In the genomic region with DNA sequence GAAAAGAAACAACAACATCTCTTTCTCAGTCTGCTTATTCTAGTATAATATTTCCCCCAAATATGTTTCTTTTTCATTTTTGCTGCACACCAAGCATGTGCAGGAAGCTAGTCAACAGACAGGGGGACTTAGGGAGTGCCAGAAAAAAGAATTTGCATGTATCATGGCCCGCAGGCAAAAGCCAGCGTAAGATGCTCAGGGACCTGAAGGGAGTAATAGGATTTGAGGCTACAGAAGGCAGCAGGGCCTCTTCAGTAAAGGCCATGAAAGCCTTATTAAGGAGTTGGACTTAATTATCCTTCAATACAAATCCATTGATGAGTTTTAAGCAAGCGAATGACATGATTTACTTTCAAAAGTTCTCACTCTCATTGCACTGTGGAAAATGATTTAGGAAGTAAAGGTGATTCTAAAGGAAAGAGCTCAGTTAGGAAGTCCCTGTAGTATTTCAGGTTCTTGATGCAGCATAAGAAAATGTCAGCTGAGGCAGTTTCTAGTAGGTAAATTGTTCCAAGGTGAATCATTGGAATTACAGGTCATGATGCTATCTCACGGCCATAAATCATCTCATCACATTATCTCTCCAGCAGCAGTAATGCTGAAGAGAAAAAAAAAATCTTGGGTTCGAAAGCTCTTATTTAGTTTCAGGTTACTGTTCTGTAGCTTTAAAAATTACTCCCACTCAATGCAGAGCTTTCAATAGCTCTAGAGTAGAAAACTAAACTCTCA, we compare ENCODE assay signal across 29 cellular contexts.
DNase-seq lines count a peak whose midpoint lies in the region; ATAC-seq and TF ChIP-seq lines count a peak whose summit lies in the region.
"Had no signal": no experiment of that assay in that cellular context is flagged by ENCODE, and none has a peak within 500 bp of the region (broad histone marks: within the 10 kb centered on the region; RNA-seq: fewer than 3 reads in every experiment).

No MANE protein-coding gene starts in this region.

- TF ChIP-seq CTCF in RWPE1 (conservative IDR thresholded peaks at IDR 0.05; ENCODE audit: low read depth) (no peak), foreskin keratinocyte (conservative IDR thresholded peaks at IDR 0.05) (peak; percentile 20), mesothelial cell of epicardium (IDR thresholded peaks at IDR 0.05; ENCODE audit: unreplicated experiment) (no peak)

- no peak overlapping the region for H3K4me3 Mint-ChIP-seq in mesothelial cell of epicardium
- H3K4me3 Mint-ChIP-seq: CD4-positive, alpha-beta T cell had no signal

- H3K4me1 Mint-ChIP-seq in mesothelial cell of epicardium = peaks cover 9% of the 10 kb centered on the region

- H3K36me3 Mint-ChIP-seq in mesothelial cell of epicardium = no peaks in the 10 kb centered on the region

- POLR2A ChIA-PET in RWPE1 (lab: Yijun Ruan, JAX; ENCODE audit: low non-redundant PET) = no interaction called here

- no peak overlapping the region for H3K27ac ChIP-seq in RWPE1
- peak overlapping the region; percentile 23 for H3K27ac ChIP-seq in foreskin keratinocyte
- H3K27ac ChIP-seq: BLaER1, HL-60, SJCRH30 had no signal

- H3K4me1 ChIP-seq in foreskin keratinocyte = peaks cover 13% of the 10 kb centered on the region
- H3K4me1 ChIP-seq: BLaER1, SJCRH30 had no signal

- CTCF ChIA-PET in RWPE1 (lab: Yijun Ruan, JAX) = interaction anchor here (0.7 kb wide), 1 partner anchor 1885 kb away, joined by 6 read pairs; no protein-coding TSS in a partner anchor

- ATAC-seq in foreskin keratinocyte (peak; percentile 91), GM21367 (IDR thresholded peaks at IDR 0.05; ENCODE audit: unreplicated experiment) (no peak), GM21526 (IDR thresholded peaks at IDR 0.05; ENCODE audit: low FRiP score, unreplicated experiment) (no peak), GM19463 (IDR thresholded peaks at IDR 0.05; ENCODE audit: unreplicated experiment) (no peak)
- ATAC-seq: GM12878, HepG2, K562, Panc1 had no signal

- DNase-seq in NCI-H226 (peak; percentile 60), RWPE1 (ENCODE audit: low spot score) (peak; percentile 12), foreskin keratinocyte (peak; percentile 53 to 78), mesothelial cell of epicardium (ENCODE audit: low spot score in 2 of 2, unreplicated experiment in 2 of 2) (no peak)
- DNase-seq in activated T-cell treated with anti-CD3 and anti-CD28 coated beads, Interleukin-2, amount 50 U/mL, for 48 hours = no peak
- DNase-seq: ACHN; CD4-positive, alpha-beta T cell; COR-L47; DMS 273 treated with DMSO at 0.1 percent for 48 hours; DMS79 treated with DMSO at 0.1 percent for 48 hours; GOT3; HCEC 1CT; MM.1S; NCI-H1048; NCI-H1417 treated with DMSO at 0.1 percent for 48 hours; NCI-H2029; NCI-H2171 treated with DMSO at 0.1 percent for 48 hours; NCI-H446; NCI-H69; SJCRH30 had no signal

- no peaks in the 10 kb centered on the region for H3K27me3 ChIP-seq in foreskin keratinocyte
- H3K27me3 ChIP-seq: BLaER1, SJCRH30 had no signal

- H3K27ac Mint-ChIP-seq in mesothelial cell of epicardium = peak overlapping the region; percentile 33
- H3K27ac Mint-ChIP-seq: CD4-positive, alpha-beta T cell had no signal

- peaks cover 12% of the 10 kb centered on the region for H3K9me3 Mint-ChIP-seq in mesothelial cell of epicardium
- H3K9me3 Mint-ChIP-seq: CD4-positive, alpha-beta T cell had no signal

- no peaks in the 10 kb centered on the region for H3K27me3 Mint-ChIP-seq in mesothelial cell of epicardium (ENCODE audit: low read depth)
- H3K27me3 Mint-ChIP-seq: CD4-positive, alpha-beta T cell had no signal

Comparison
In these comparisons a context has a peak if more than half of its experiments do, and no peak if none do; other contexts are left out.
1. DNase-seq: peak in NCI-H226 (single experiment), RWPE1 (single experiment) and foreskin keratinocyte (2 of 2); none in mesothelial cell of epicardium (0 of 2) and activated T-cell treated with anti-CD3 and anti-CD28 coated beads, Interleukin-2, amount 50 U/mL, for 48 hours (0 of 2).